In genomic region chr4:122152699-122153328, GRCh38 we compare ENCODE assay signal across 8 cellular contexts. TPM values are rescaled to one million over a fixed set of nuclear protein-coding genes. Genes with fewer than 3 reads are reported as not detected.
A peak's percentile ranks its signal among the peaks of the same experiment; 100 is the strongest.
DNase-seq lines count a peak whose midpoint lies in the region; ATAC-seq and TF ChIP-seq lines count a peak whose summit lies in the region.

No MANE protein-coding gene starts in this region.

- H3K9me3 ChIP-seq in Panc1 (ENCODE audit: control insufficient read depth, insufficient read depth, low read depth, low read length) = no peaks in the 10 kb centered on the region
- H3K9me3 ChIP-seq in right cardiac atrium (ENCODE audit: control insufficient read depth, low read length) = no peaks in the 10 kb centered on the region
- H3K9me3 ChIP-seq in prostate gland = no peaks in the 10 kb centered on the region

- peak overlapping the region; percentile 87 for H3K27ac ChIP-seq in Panc1 (ENCODE audit: low read length)
- peak overlapping the region; percentile 82 for H3K27ac ChIP-seq in right cardiac atrium (ENCODE audit: low read length)
- H3K27ac ChIP-seq in prostate gland = peak overlapping the region; percentile 90 to 91

- H3K4me1 ChIP-seq in Panc1 (ENCODE audit: control insufficient read depth, insufficient read depth, low read length) = peaks cover 6% of the 10 kb centered on the region
- H3K4me1 ChIP-seq in right cardiac atrium (ENCODE audit: control insufficient read depth, insufficient read depth, low read length) = no peaks in the 10 kb centered on the region
- H3K4me1 ChIP-seq in prostate gland (replicated peaks) = no peaks in the 10 kb centered on the region

- TF ChIP-seq CTCF in Panc1 (IDR thresholded peaks at IDR 0.05) (no peak), prostate gland (IDR thresholded peaks at IDR 0.05) (no peak)

- CTCF ChIA-PET in Panc1 (lab: Charles Lee) = no interaction called here

- 2% methylated on average over 20 of the region's 20 CpGs for WGBS in right cardiac atrium
- 2% methylated on average over 20 of the region's 20 CpGs for WGBS in prostate gland

- H3K4me3 ChIP-seq in Panc1 (ENCODE audit: low read depth in 2 of 2, low read length in 2 of 2) (peak overlapping the region; percentile 89 to 94), right cardiac atrium (ENCODE audit: low read length) (peak overlapping the region; percentile 87), prostate gland (peak overlapping the region; percentile 95 to 99)

- no peak for TF ChIP-seq POLR2A in prostate gland (IDR thresholded peaks at IDR 0.05)

- H3K36me3 ChIP-seq in Panc1 (ENCODE audit: control insufficient read depth, insufficient read depth, low read length) (no peaks in the 10 kb centered on the region; the same call in 1 of the 2 replicates), prostate gland (no peaks in the 10 kb centered on the region)

- ATAC-seq in HG03342 (IDR thresholded peaks at IDR 0.05; ENCODE audit: unreplicated experiment) = peak; percentile 37
- peak; percentile 78 for ATAC-seq in Panc1
- peak; percentile 74 to 75 for ATAC-seq in right cardiac atrium

- in situ Hi-C loops in Panc1 (cut with HindIII; ENCODE audit: low pct_unique_long_range_greater_than_20kb, low sequenced_read_pairs) = no loop called here

- H3K27me3 ChIP-seq in Panc1 (ENCODE audit: control insufficient read depth, insufficient read depth, low read length) (no peaks in the 10 kb centered on the region), right cardiac atrium (ENCODE audit: control insufficient read depth, insufficient read depth) (no peaks in the 10 kb centered on the region), prostate gland (replicated peaks; ENCODE audit: insufficient read depth) (no peaks in the 10 kb centered on the region)

- POLR2A ChIA-PET in Panc1 (lab: Charles Lee) = no interaction called here

- DNase-seq in C1 segment of cervical spinal cord (lab: John Stamatoyannopoulos, UW) = peak in 12 of 14 donors; percentile 28 to 76 (median 69)
- DNase-seq in GM19238 (ENCODE audit: insufficient read length, low spot score) = peak; percentile 15
- DNase-seq in Panc1 (ENCODE audit: low read depth, low spot score) = no peak
- DNase-seq in anterior cingulate cortex (lab: John Stamatoyannopoulos, UW) = peak in 53 of 58 donors; percentile 10 to 72 (median 45)
- peak; percentile 35 to 70 (median 69) for DNase-seq in right cardiac atrium
- peak; percentile 19 for DNase-seq in prostate gland (ENCODE audit: low spot score)
- DNase-seq in NCI-H1694 (lab: John Stamatoyannopoulos, UW) = no peak

- BruUV-seq in Panc1 (replicated peaks; lab: Mats Ljungman, UMichigan) = no TSS peak

- intact Hi-C loops in Panc1 (cut with micrococcal nuclease; ENCODE audit: unreplicated experiment) = no loop called here
- intact Hi-C loops in right cardiac atrium (cut with DNase I) = no loop called here
- intact Hi-C loops in prostate gland (cut with DNase I) = no loop called here

RNA-seq across cellular contexts. Expression of gene BLTP1, which starts 0.7 kb away (rescaled TPM):
- total RNA-seq in Panc1 (2021; ENCODE audit: unreplicated experiment) (24.5 TPM), right cardiac atrium (10 to 100 TPM; 37.6 to 55.2 (median 42.6) TPM), prostate gland (100 to 1,000 TPM in 1 of 2 donors, 10 to 100 TPM in 1; 53.6 to 116 TPM)
- 9.7 TPM for polyA plus RNA-seq in Panc1 (2012; ENCODE audit: insufficient read length)
- 14.6 TPM for polyA plus RNA-seq in right cardiac atrium

Comparison
In these comparisons a context has a peak if more than half of its experiments do, and no peak if none do; other contexts are left out.
1. DNase-seq: peak in C1 segment of cervical spinal cord (12 of 14), GM19238 (single experiment), anterior cingulate cortex (53 of 58), right cardiac atrium (3 of 3) and prostate gland (single experiment); none in Panc1 (single experiment) and NCI-H1694 (single experiment).
2. Peak in every context shown above with its lines, with median percentiles within 50 percentile points of each other: ATAC-seq, H3K27ac ChIP-seq and H3K4me3 ChIP-seq.